In the genomic region with DNA sequence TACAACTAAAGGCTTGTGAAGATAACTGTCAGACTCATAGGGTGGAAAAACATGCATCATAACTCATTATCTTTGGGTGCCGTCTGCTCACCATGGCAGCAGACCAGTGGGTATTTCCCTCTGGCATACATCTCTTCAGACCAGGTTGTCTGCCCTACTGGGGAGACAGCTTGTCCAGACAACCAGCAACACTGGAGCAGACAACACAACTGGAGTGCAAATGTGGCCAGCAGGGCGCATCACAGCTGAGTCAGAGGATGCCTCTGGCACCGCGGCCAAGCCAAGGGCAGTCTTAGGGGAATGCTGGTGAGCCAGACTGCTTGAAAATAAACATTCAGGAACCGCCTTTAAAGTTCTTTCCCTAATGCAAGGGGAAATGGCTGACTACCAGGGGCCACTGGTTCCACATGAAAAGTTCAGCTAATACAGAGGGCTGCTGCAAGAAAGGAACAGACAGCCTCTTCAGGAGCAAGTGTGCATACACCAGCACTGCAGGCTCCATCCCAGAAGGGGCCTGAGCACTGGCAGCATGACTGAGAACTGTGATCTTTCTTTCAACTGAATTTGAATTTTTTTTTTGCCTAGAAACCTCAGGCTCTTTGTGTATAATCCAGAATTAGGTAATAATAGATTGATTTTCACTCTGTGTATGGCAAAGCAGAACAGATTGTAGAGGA, we compare ENCODE assay signal across 9 cellular contexts.
DNase-seq lines count a peak whose midpoint lies in the region; ATAC-seq and TF ChIP-seq lines count a peak whose summit lies in the region.
"Had no signal": no experiment of that assay in that cellular context is flagged by ENCODE, and none has a peak within 500 bp of the region (broad histone marks: within the 10 kb centered on the region; RNA-seq: fewer than 3 reads in every experiment).

No MANE protein-coding gene starts in this region.

- no peaks in the 10 kb centered on the region for H3K36me3 Mint-ChIP-seq in type B pancreatic cell

- no peak overlapping the region for H3K4me3 ChIP-seq in fibroblast of villous mesenchyme (ENCODE audit: low read depth, low read length)

- H3K9me3 Mint-ChIP-seq in type B pancreatic cell: no peaks in the 10 kb centered on the region
- H3K9me3 Mint-ChIP-seq: dendritic cell treated with granulocyte-macrophage colony-stimulating factor and Interleukin-4, amounts not matched to agents 40 ng/mL and 50 ng/mL, for 4 days had no signal

- no peak overlapping the region for H3K4me3 Mint-ChIP-seq in type B pancreatic cell
- H3K4me3 Mint-ChIP-seq: dendritic cell treated with granulocyte-macrophage colony-stimulating factor and Interleukin-4, amounts not matched to agents 40 ng/mL and 50 ng/mL, for 4 days had no signal

- DNase-seq in ELR (ENCODE audit: low read depth) (peak; percentile 94), RKO (ENCODE audit: low spot score) (peak; percentile 31), fibroblast of villous mesenchyme (ENCODE audit: low read depth) (peak; percentile 90), sciatic nerve (ENCODE audit: low spot score) (peak; percentile 73), SIG-M5 treated with dmso at 0.1 percent for 504 hours (lab: John Stamatoyannopoulos, UW; ENCODE audit: unreplicated experiment) (no peak), type B pancreatic cell (ENCODE audit: extremely low spot score, unreplicated experiment) (no peak)

- peak; percentile 46 for TF ChIP-seq CTCF in fibroblast of villous mesenchyme (IDR thresholded peaks at IDR 0.05; ENCODE audit: insufficient read depth, low read depth, low read length)
- no peak for TF ChIP-seq CTCF in type B pancreatic cell (conservative IDR thresholded peaks at IDR 0.05)

- ATAC-seq in sciatic nerve (peak; percentile 88), GM21619 (IDR thresholded peaks at IDR 0.05; ENCODE audit: unreplicated experiment) (no peak), HG02884 (IDR thresholded peaks at IDR 0.05; ENCODE audit: unreplicated experiment) (no peak)

- intact Hi-C loops in sciatic nerve (cut with DNase I): no loop called here

- H3K27me3 Mint-ChIP-seq in type B pancreatic cell: no peaks in the 10 kb centered on the region
- H3K27me3 Mint-ChIP-seq: dendritic cell treated with granulocyte-macrophage colony-stimulating factor and Interleukin-4, amounts not matched to agents 40 ng/mL and 50 ng/mL, for 4 days had no signal

- no peak overlapping the region for H3K27ac Mint-ChIP-seq in type B pancreatic cell
- H3K27ac Mint-ChIP-seq: dendritic cell treated with granulocyte-macrophage colony-stimulating factor and Interleukin-4, amounts not matched to agents 40 ng/mL and 50 ng/mL, for 4 days had no signal

- H3K4me1 Mint-ChIP-seq in type B pancreatic cell (ENCODE audit: unreplicated experiment): no peaks in the 10 kb centered on the region

Comparison
In these comparisons a context has a peak if more than half of its experiments do, and no peak if none do; other contexts are left out.
1. DNase-seq: peak in ELR (single experiment), RKO (single experiment), fibroblast of villous mesenchyme (single experiment) and sciatic nerve (single experiment); none in SIG-M5 treated with dmso at 0.1 percent for 504 hours (single experiment) and type B pancreatic cell (single experiment).